Comparison of ENCODE assay signal across 8 cellular contexts in genomic region chr12:57751788-57752667, GRCh38. TPM values are rescaled to one million over a fixed set of nuclear protein-coding genes. Genes with fewer than 3 reads are reported as not detected.
A peak's percentile ranks its signal among the peaks of the same experiment; 100 is the strongest.
DNase-seq lines count a peak whose midpoint lies in the region; ATAC-seq and TF ChIP-seq lines count a peak whose summit lies in the region.

CDK4 (minus strand) TSS chr12:57752310; CDS start chr12:57751717, 593 bp downstream.

- ATAC-seq in GM19395 (IDR thresholded peaks at IDR 0.05; ENCODE audit: unreplicated experiment) (peak; percentile 73), HG03565 (IDR thresholded peaks at IDR 0.05; ENCODE audit: unreplicated experiment) (peak; percentile 60), left lung (peak; percentile 83)

- no peaks in the 10 kb centered on the region for H3K9me3 ChIP-seq in left lung

- TF ChIP-seq CTCF in C4-2B (conservative IDR thresholded peaks at IDR 0.05): no peak
- no peak for TF ChIP-seq CTCF in left lung (IDR thresholded peaks at IDR 0.05)

- DNase-seq in NCI-H774 (lab: John Stamatoyannopoulos, UW) (peak; percentile 99), dermis blood vessel endothelial cell (peak; percentile 100), left lung (peak; percentile 99 to 100)
- DNase-seq in activated CD4-positive, alpha-beta T cell treated with anti-CD3 and anti-CD28 coated beads, Interleukin-2, amount 50 U/mL, for 4 hours: peak; percentile 97 to 98
- peak; percentile 93 to 96 for DNase-seq in stimulated activated CD4-positive, alpha-beta T cell treated with anti-CD3 and anti-CD28 coated beads, Interleukin-2, amount 100 ng/mL, for 48 hours

- H3K27ac ChIP-seq in C4-2B (peak within 1 kb of the TSS; percentile 92), left lung (peak within 1 kb of the TSS; percentile 85 to 87)

- peaks cover 0 to 38% of the 10 kb centered on the region in 2 donors for H3K36me3 ChIP-seq in left lung

- peaks cover 0 to 12% of the 10 kb centered on the region in 2 donors for H3K27me3 ChIP-seq in left lung

- intact Hi-C loops in left lung (cut with DNase I): no loop called here

- peak within 1 kb of the TSS; percentile 67 to 75 for H3K4me3 ChIP-seq in left lung

- peaks cover 10 to 57% of the 10 kb centered on the region in 2 donors for H3K4me1 ChIP-seq in left lung

RNA-seq across cellular contexts. Expression of gene CDK4, which starts in this region (rescaled TPM):
- 147 and 154 TPM in 2 replicates for total RNA-seq in dermis blood vessel endothelial cell
- total RNA-seq in left lung: 100 to 1,000 TPM in 1 of 2 donors, 10 to 100 TPM in 1; 80.1 to 130 TPM

Comparison
In these comparisons a context has a peak if more than half of its experiments do, and no peak if none do; other contexts are left out.
1. Peak in every context shown above with its lines: DNase-seq, ATAC-seq, H3K4me3 ChIP-seq and H3K27ac ChIP-seq.